8 cellular contexts compared by ENCODE assay signal in the genomic region with DNA sequence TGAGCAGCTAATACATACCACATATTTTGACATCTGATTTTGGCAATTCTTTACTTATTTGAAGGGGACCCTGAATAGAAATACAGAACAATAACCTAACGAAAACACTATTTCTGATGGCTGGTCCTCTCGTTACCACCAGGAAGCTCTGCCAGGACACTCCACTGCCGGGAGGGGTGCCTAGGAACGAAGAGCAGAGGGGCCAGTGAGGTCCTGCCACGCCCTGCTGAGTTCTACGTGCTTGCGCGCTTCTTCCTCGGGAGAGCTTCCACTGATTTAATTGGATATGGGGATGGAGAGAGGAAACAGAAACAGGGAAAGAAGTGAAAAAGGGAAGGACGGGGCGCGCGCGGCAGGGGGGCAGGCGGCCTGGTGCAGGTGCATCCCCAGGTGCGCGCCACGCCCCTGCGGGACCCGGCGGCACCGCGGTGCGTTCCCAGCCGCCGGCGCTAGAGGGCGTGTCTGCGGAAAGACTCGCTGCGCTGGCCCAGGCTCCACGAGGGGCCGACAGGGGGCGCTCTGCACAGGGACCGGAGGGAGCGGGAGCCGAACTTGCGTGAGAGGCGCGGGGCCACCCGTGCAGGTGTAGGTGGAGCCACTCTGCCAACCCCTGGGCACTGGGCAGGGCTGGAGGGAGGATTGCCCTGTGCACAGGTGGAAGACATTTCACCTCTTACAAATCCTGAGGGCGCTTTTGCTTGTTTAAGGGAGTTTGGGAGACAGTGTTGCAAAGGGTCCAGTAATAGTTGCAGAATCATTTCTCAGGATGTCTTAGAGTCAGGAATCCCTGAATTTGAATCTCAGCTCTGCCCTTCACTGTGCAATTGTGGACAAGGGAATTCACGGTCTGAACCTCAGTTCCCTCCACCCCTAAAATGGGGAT.
DNase-seq lines count a peak whose midpoint lies in the region; ATAC-seq and TF ChIP-seq lines count a peak whose summit lies in the region.

No MANE protein-coding gene starts in this region.

- DNase-seq in GM13977 (ENCODE audit: low spot score) (peak; percentile 40), cerebellum (ENCODE audit: low spot score) (peak; percentile 41), midbrain (lab: John Stamatoyannopoulos, UW) (peak; percentile 11), GM19240 (ENCODE audit: insufficient read length, low spot score) (no peak), NCI-H2107 treated with DMSO at 0.1 percent for 48 hours (lab: John Stamatoyannopoulos, UW; ENCODE audit: unreplicated experiment) (no peak)
- DNase-seq in activated CD4-positive, CD25-positive, alpha-beta regulatory T cell treated with anti-CD3 and anti-CD28 coated beads, Interleukin-2, amount 50 U/mL, for 72 hours: peak; percentile 69
- peak; percentile 35 for DNase-seq in stimulated activated naive CD4-positive, alpha-beta T cell treated with Interleukin-2 at 50 U/mL for 16 hours (lab: John Stamatoyannopoulos, UW)

- TF ChIP-seq CTCF in GM13977 (IDR thresholded peaks at IDR 0.05; ENCODE audit: extremely low read depth, insufficient read depth, missing control alignments): peak; percentile 93

- in situ Hi-C loops in GM13977 (cut with MboI; ENCODE audit: low pct_unique_long_range_greater_than_20kb, low sequenced_read_pairs, unreplicated experiment): no loop called here

- ATAC-seq in HG02973 (IDR thresholded peaks at IDR 0.05; ENCODE audit: unreplicated experiment): peak; percentile 67

Comparison
In these comparisons a context has a peak if more than half of its experiments do, and no peak if none do; other contexts are left out.
1. DNase-seq: peak in GM13977 (single experiment), activated CD4-positive, CD25-positive, alpha-beta regulatory T cell treated with anti-CD3 and anti-CD28 coated beads, Interleukin-2, amount 50 U/mL, for 72 hours (single experiment), cerebellum (single experiment), midbrain (single experiment) and stimulated activated naive CD4-positive, alpha-beta T cell treated with Interleukin-2 at 50 U/mL for 16 hours (single experiment); none in GM19240 (single experiment) and NCI-H2107 treated with DMSO at 0.1 percent for 48 hours (single experiment).